29 cellular contexts compared by ENCODE assay signal in the genomic region with DNA sequence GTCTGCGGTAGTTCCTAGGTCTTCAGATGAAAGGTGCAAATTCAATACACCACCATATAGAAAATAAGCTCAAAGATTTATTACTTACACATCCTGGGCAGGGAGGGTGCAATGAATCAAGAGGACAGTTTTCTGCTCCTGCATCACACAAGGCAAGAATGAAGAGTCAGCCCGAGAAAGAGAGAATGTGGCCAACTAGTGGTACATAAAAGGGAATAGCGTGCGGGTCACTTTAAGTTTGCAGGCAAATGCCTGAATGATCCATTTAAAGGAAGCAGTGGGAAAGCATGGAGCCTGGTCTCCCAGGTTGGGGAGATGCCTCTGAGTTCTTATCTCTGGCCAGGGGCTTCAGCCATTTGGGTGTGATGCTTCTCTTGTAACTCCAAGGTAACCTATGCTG.
"Had no signal": no experiment of that assay in that cellular context is flagged by ENCODE, and none has a peak within 500 bp of the region (broad histone marks: within the 10 kb centered on the region; RNA-seq: fewer than 3 reads in every experiment).

No MANE protein-coding gene starts in this region.

- H3K4me1 Mint-ChIP-seq: activated CD4-positive, alpha-beta memory T cell treated with anti-CD3 and anti-CD28 coated beads, Interleukin-2, amount 10 ng/mL, durations not matched to agents 7 days and 5 days; T-cell; T-helper 17 cell had no signal

- H3K27ac Mint-ChIP-seq: activated CD4-positive, alpha-beta memory T cell treated with anti-CD3 and anti-CD28 coated beads, Interleukin-2, amount 10 ng/mL, durations not matched to agents 7 days and 5 days; activated naive CD4-positive, alpha-beta T cell treated with anti-CD3 and anti-CD28 coated beads for 36 hours; activated naive CD4-positive, alpha-beta T cell treated with anti-CD3 and anti-CD28 coated beads, Interleukin-2, amount 50 U/mL, for 72 hours; T-cell; T-helper 17 cell had no signal

- ATAC-seq: activated naive CD4-positive, alpha-beta T cell treated with anti-CD3 and anti-CD28 coated beads, Interleukin-2, amount 50 U/mL, for 72 hours; body of pancreas; Panc1; SK-N-SH treated with all-trans-retinoic acid at 6 μM for 48 hours; T-cell; T-helper 17 cell had no signal

- H3K4me3 ChIP-seq: adrenal gland, body of pancreas, breast epithelium, MG63, SJSA1 had no signal

- H3K36me3 ChIP-seq: adrenal gland, breast epithelium, MG63, SJSA1 had no signal

- H3K4me1 ChIP-seq: adrenal gland, body of pancreas, breast epithelium, SJSA1 had no signal

- H3K27me3 Mint-ChIP-seq: activated CD4-positive, alpha-beta memory T cell treated with anti-CD3 and anti-CD28 coated beads, Interleukin-2, amount 10 ng/mL, durations not matched to agents 7 days and 5 days; T-helper 17 cell had no signal

- H3K27me3 ChIP-seq: adrenal gland, body of pancreas, breast epithelium, SJSA1 had no signal

- H3K9me3 ChIP-seq: adrenal gland, body of pancreas, breast epithelium, MG63, SJSA1 had no signal

- H3K27ac ChIP-seq: adrenal gland, body of pancreas, breast epithelium, SJSA1, VCaP had no signal

- H3K4me3 Mint-ChIP-seq: activated CD4-positive, alpha-beta memory T cell treated with anti-CD3 and anti-CD28 coated beads, Interleukin-2, amount 10 ng/mL, durations not matched to agents 7 days and 5 days; activated naive CD4-positive, alpha-beta T cell treated with anti-CD3 and anti-CD28 coated beads for 36 hours; T-cell; T-helper 17 cell had no signal

- DNase-seq: activated CD4-positive, alpha-beta memory T cell treated with anti-CD3 and anti-CD28 coated beads, Interleukin-2, amount 10 ng/mL, durations not matched to agents 7 days and 5 days; activated CD4-positive, alpha-beta T cell treated with anti-CD3 and anti-CD28 coated beads for 1 hour; activated CD4-positive, alpha-beta T cell treated with anti-CD3 and anti-CD28 coated beads for 48 hours; activated CD4-positive, CD25-positive, alpha-beta regulatory T cell; activated gamma-delta T cell treated with Interleukin-2 at 50 U/mL for 16 hours; activated naive CD4-positive, alpha-beta T cell treated with anti-CD3 and anti-CD28 coated beads for 36 hours; activated T-cell treated with anti-CD3 and anti-CD28 coated beads, Interleukin-2, amount 50 U/mL, for 1 hour; adrenal gland; body of pancreas; Kasumi-1; KG1; MG63; MV-4-11; NCI-H1092; NCI-H1436 treated with DMSO at 0.1 percent for 48 hours; NCI-H1694 treated with DMSO at 0.1 percent for 48 hours; NCI-H2029; NCI-H345; NCI-H524 treated with DMSO at 0.1 percent for 48 hours; SHP77 treated with DMSO at 0.1 percent for 48 hours; T-cell; T-helper 17 cell had no signal

- H3K36me3 Mint-ChIP-seq: activated naive CD4-positive, alpha-beta T cell treated with anti-CD3 and anti-CD28 coated beads, Interleukin-2, amount 50 U/mL, for 72 hours; T-cell had no signal

- FAIRE-seq: astrocyte had no signal
